9 cellular contexts compared by ENCODE assay signal in genomic region chr2:75334076-75334475, GRCh38.
"Had no signal": no experiment of that assay in that cellular context is flagged by ENCODE, and none has a peak within 500 bp of the region (broad histone marks: within the 10 kb centered on the region; RNA-seq: fewer than 3 reads in every experiment).

No MANE protein-coding gene starts in this region.

- H2AFZ ChIP-seq: GM23248 had no signal

- H3K4me3 ChIP-seq: GM23248, HAP-1, K562 had no signal

- H3K36me3 ChIP-seq: HAP-1 had no signal

- H3K9ac ChIP-seq: GM23248 had no signal

- H3K9me3 Mint-ChIP-seq: HFFc6 had no signal

- ATAC-seq: HCT116, K562 had no signal

- H3K4me3 Mint-ChIP-seq: HFFc6 had no signal

- DNase-seq: GM23248, H7, HFFc6, IMR-90, KG1 had no signal

- H3K27ac Mint-ChIP-seq: HFFc6 had no signal

- H3K9me3 ChIP-seq: HAP-1 had no signal

- H3K27ac ChIP-seq: GM23248 had no signal

- FAIRE-seq: HTR-8/SVneo, K562 had no signal
